In the genomic region with DNA sequence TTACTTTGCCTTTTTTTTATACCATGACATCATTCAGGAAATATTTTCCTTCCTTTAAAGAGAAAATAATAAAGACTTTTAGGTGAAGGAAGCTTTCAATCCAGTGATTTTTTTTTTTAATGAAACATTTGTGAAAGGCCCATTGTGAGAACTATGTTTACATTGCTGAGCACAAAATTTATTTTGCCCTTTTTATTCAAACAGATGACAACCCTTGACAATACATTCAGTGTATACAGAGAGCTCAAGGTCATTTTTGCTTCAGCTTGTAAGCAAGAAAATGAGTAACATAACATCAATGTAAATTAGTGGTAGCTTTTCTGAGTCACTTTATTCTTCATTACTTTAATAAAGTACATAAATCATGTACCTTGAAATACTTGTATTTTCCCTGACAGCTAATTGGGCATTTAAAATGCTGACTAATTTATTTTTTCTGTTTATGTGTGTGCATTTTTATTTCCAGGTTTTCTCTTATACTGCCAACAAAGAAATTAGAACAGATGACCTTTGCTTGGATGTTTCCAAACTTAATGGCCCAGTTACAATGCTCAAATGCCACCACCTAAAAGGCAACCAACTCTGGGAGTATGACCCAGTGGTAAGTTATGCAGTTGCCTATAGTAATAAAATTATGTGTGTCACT, we compare ENCODE assay signal across 19 cellular contexts.
DNase-seq lines count a peak whose midpoint lies in the region; ATAC-seq and TF ChIP-seq lines count a peak whose summit lies in the region.
"Had no signal": no experiment of that assay in that cellular context is flagged by ENCODE, and none has a peak within 500 bp of the region (broad histone marks: within the 10 kb centered on the region; RNA-seq: fewer than 3 reads in every experiment).

No MANE protein-coding gene starts in this region.

- ATAC-seq in GM18861 (IDR thresholded peaks at IDR 0.05; ENCODE audit: unreplicated experiment): no peak
- ATAC-seq: activated CD8-positive, alpha-beta T cell treated with anti-CD3 and anti-CD28 coated beads for 36 hours; Panc1; stimulated activated naive CD8-positive, alpha-beta T cell treated with anti-CD3 and anti-CD28 coated beads, Interleukin-15, Interleukin-2, amounts not matched to agents 100 U/mL and 50 U/mL, for 24 hours had no signal

- no peak overlapping the region for H3K4me3 ChIP-seq in mammary epithelial cell (replicated peaks in 1 of 3; ENCODE audit: insufficient read depth in 1 of 3, low read depth in 2 of 3, low read length in 3 of 3)
- no peak overlapping the region for H3K4me3 ChIP-seq in SJSA1
- H3K4me3 ChIP-seq in foreskin fibroblast (ENCODE audit: low read depth in 1 of 2, low read length in 2 of 2): no peak overlapping the region
- H3K4me3 ChIP-seq: coronary artery, esophagus squamous epithelium had no signal

- no peak overlapping the region for H3K27ac ChIP-seq in mammary epithelial cell (ENCODE audit: insufficient read depth, low read depth, low read length)
- peak overlapping the region; percentile 24 for H3K27ac ChIP-seq in SJSA1
- H3K27ac ChIP-seq: coronary artery had no signal

- H3K9me3 ChIP-seq in mammary epithelial cell (replicated peaks; ENCODE audit: insufficient read depth, low read length) (no peaks in the 10 kb centered on the region), SJSA1 (replicated peaks) (no peaks in the 10 kb centered on the region)
- H3K9me3 ChIP-seq: esophagus squamous epithelium had no signal

- H3K79me2 ChIP-seq in mammary epithelial cell (ENCODE audit: insufficient read depth, low read length): no peaks in the 10 kb centered on the region

- H3K4me1 ChIP-seq in mammary epithelial cell (ENCODE audit: insufficient read depth, low read length) (no peaks in the 10 kb centered on the region), SJSA1 (replicated peaks) (peaks cover 14% of the 10 kb centered on the region)

- dilution Hi-C loops in mammary epithelial cell (cut with HindIII; ENCODE audit: low sequenced_read_pairs): no loop called here

- H4K20me1 ChIP-seq in mammary epithelial cell (ENCODE audit: insufficient read depth, low read length): no peaks in the 10 kb centered on the region

- TF ChIP-seq CTCF in mammary epithelial cell (conservative IDR thresholded peaks at IDR 0.05 in 1 of 2, IDR thresholded peaks at IDR 0.05 in 1 of 2; ENCODE audit: extremely low read depth in 1 of 2, insufficient read depth in 1 of 2, low read depth in 1 of 2, low read length in 2 of 2) (no peak), MCF 10A (IDR thresholded peaks at IDR 0.05; ENCODE audit: unreplicated experiment) (no peak), foreskin fibroblast (IDR thresholded peaks at IDR 0.05; ENCODE audit: low read depth, low read length) (no peak)

- H3K4me1 Mint-ChIP-seq in MCF 10A (ENCODE audit: insufficient read depth, unreplicated experiment): no peaks in the 10 kb centered on the region
- H3K4me1 Mint-ChIP-seq: naive B cell had no signal

- in situ Hi-C loops in mammary epithelial cell (cut with MboI; ENCODE audit: low sequenced_read_pairs in 2 of 2) (no loop called here), KBM-7 (cut with MboI; ENCODE audit: low pct_unique_long_range_greater_than_20kb, low sequenced_read_pairs) (no loop called here)

- no TSS peak for BruUV-seq in mammary epithelial cell (replicated peaks; lab: Mats Ljungman, UMichigan)
- BruUV-seq in MCF 10A (replicated peaks; lab: Mats Ljungman, UMichigan): no TSS peak

- H3K27me3 Mint-ChIP-seq in MCF 10A (ENCODE audit: insufficient read depth, unreplicated experiment): no peaks in the 10 kb centered on the region
- H3K27me3 Mint-ChIP-seq: activated CD8-positive, alpha-beta T cell treated with anti-CD3 and anti-CD28 coated beads for 36 hours; naive B cell had no signal

- intact Hi-C loops in mammary epithelial cell (cut with micrococcal nuclease): no loop called here
- intact Hi-C loops in MCF 10A (cut with micrococcal nuclease): no loop called here

- H3K27me3 ChIP-seq in mammary epithelial cell (ENCODE audit: insufficient read depth, low read length): no peaks in the 10 kb centered on the region
- H3K27me3 ChIP-seq in SJSA1 (replicated peaks): no peaks in the 10 kb centered on the region
- H3K27me3 ChIP-seq: esophagus squamous epithelium had no signal

- CTCF ChIA-PET in mammary epithelial cell (lab: Charles Lee; ENCODE audit: low non-redundant PET): no interaction called here
- CTCF ChIA-PET in MCF 10A (lab: Yijun Ruan, JAX): interaction anchor here (0.6 to 0.9 kb wide), 4 partner anchors 42 to 391 kb away, joined by 3 to 5 read pairs (median 4); no protein-coding TSS in a partner anchor

- peak; percentile 51 for DNase-seq in mammary epithelial cell
- no peak for DNase-seq in MCF 10A (ENCODE audit: unreplicated experiment)
- DNase-seq in SJSA1 (ENCODE audit: low read depth in 1 of 2, low spot score in 2 of 2): peak in 1 of 2 experiments; percentile 64
- peak; percentile 14 to 24 for DNase-seq in foreskin fibroblast
- no peak for DNase-seq in stimulated activated CD4-positive, alpha-beta T cell treated with anti-CD3 and anti-CD28 coated beads, Interleukin-4, amount 100 ng/mL, for 24 hours
- DNase-seq in KBM-7: no peak
- no peak for DNase-seq in NCI-H146 treated with DMSO at 0.1 percent for 48 hours (lab: John Stamatoyannopoulos, UW; ENCODE audit: unreplicated experiment)
- DNase-seq: activated CD8-positive, alpha-beta T cell treated with anti-CD3 and anti-CD28 coated beads for 36 hours; COR-L47; esophagus squamous epithelium; hippocampal formation; Karpas-422; naive B cell; NCI-H1436 treated with DMSO at 0.1 percent for 48 hours; stimulated activated CD4-positive, alpha-beta T cell treated with anti-CD3 and anti-CD28 coated beads, Interleukin-12 subunit alpha, Interleukin-12 subunit beta, amount 100 ng/mL, for 4 hours; stimulated activated naive CD8-positive, alpha-beta T cell treated with anti-CD3 and anti-CD28 coated beads, Interleukin-15, Interleukin-2, amounts not matched to agents 100 U/mL and 50 U/mL, for 24 hours had no signal

- H3K4me3 Mint-ChIP-seq in MCF 10A (ENCODE audit: unreplicated experiment): no peak overlapping the region
- H3K4me3 Mint-ChIP-seq: activated CD8-positive, alpha-beta T cell treated with anti-CD3 and anti-CD28 coated beads for 36 hours; naive B cell had no signal

- no peak overlapping the region for H3K4me2 ChIP-seq in mammary epithelial cell (ENCODE audit: insufficient read depth, low read depth, low read length)

- H3K36me3 Mint-ChIP-seq in MCF 10A (ENCODE audit: insufficient read depth, unreplicated experiment): peaks cover 37% of the 10 kb centered on the region

- no peak overlapping the region for H2AFZ ChIP-seq in mammary epithelial cell (ENCODE audit: low read depth, low read length)

- no peak overlapping the region for H3K27ac Mint-ChIP-seq in MCF 10A (ENCODE audit: low read depth, unreplicated experiment)
- H3K27ac Mint-ChIP-seq: activated CD8-positive, alpha-beta T cell treated with anti-CD3 and anti-CD28 coated beads for 36 hours; naive B cell had no signal

- H3K36me3 ChIP-seq in mammary epithelial cell (ENCODE audit: insufficient read depth, low read length) (peaks cover 3% of the 10 kb centered on the region), SJSA1 (peaks cover 8% of the 10 kb centered on the region)

- POLR2A ChIA-PET in MCF 10A (lab: Yijun Ruan, JAX): interaction anchor here (0.5 to 0.8 kb wide), 2 partner anchors 11 to 277 kb away, joined by 3 read pairs; no protein-coding TSS in a partner anchor

- no peak overlapping the region for H3K9ac ChIP-seq in mammary epithelial cell (ENCODE audit: insufficient read depth, low read length)

- no peaks in the 10 kb centered on the region for H3K9me3 Mint-ChIP-seq in MCF 10A (ENCODE audit: unreplicated experiment)
- H3K9me3 Mint-ChIP-seq: activated CD8-positive, alpha-beta T cell treated with anti-CD3 and anti-CD28 coated beads for 36 hours; naive B cell had no signal

Comparison
In these comparisons a context has a peak if more than half of its experiments do, and no peak if none do; other contexts are left out.
1. DNase-seq: peak in mammary epithelial cell (single experiment) and foreskin fibroblast (2 of 2); none in MCF 10A (single experiment), stimulated activated CD4-positive, alpha-beta T cell treated with anti-CD3 and anti-CD28 coated beads, Interleukin-4, amount 100 ng/mL, for 24 hours (single experiment), KBM-7 (single experiment) and NCI-H146 treated with DMSO at 0.1 percent for 48 hours (single experiment).